In genomic region chr3:17585561-17586325, GRCh38 we compare ENCODE assay signal across 20 cellular contexts.
A peak's percentile ranks its signal among the peaks of the same experiment; 100 is the strongest.
DNase-seq lines count a peak whose midpoint lies in the region; ATAC-seq, FAIRE-seq and TF ChIP-seq lines count a peak whose summit lies in the region.
"Had no signal": no experiment of that assay in that cellular context is flagged by ENCODE, and none has a peak within 500 bp of the region (broad histone marks: within the 10 kb centered on the region; RNA-seq: fewer than 3 reads in every experiment).

No MANE protein-coding gene starts in this region.

- TF ChIP-seq CTCF in colonic mucosa (IDR thresholded peaks at IDR 0.05): no peak

- H3K4me1 Mint-ChIP-seq in memory B cell: peaks cover 25% of the 10 kb centered on the region

- H3K4me1 ChIP-seq in colonic mucosa (no peaks in the 10 kb centered on the region), small intestine (ENCODE audit: control insufficient read depth in 2 of 2, insufficient read depth in 1 of 2, low read depth in 1 of 2, low read length in 1 of 2) (no peaks in the 10 kb centered on the region)
- H3K4me1 ChIP-seq: prostate gland had no signal

- no peak overlapping the region for H3K4me3 Mint-ChIP-seq in memory B cell
- H3K4me3 Mint-ChIP-seq: activated naive CD8-positive, alpha-beta T cell treated with anti-CD3 and anti-CD28 coated beads for 36 hours; IgD-negative memory B cell; T-helper 1 cell treated with Interleukin-12 subunit alpha and Interleukin-12 subunit beta and Interleukin-4 antibody, amounts not matched to agents 30 μg/mL and 1 μg/mL, for 36 hours had no signal

- H3K27me3 ChIP-seq in colonic mucosa (no peaks in the 10 kb centered on the region), small intestine (ENCODE audit: control insufficient read depth in 2 of 2, insufficient read depth in 2 of 2, low read length in 2 of 2) (no peaks in the 10 kb centered on the region)
- H3K27me3 ChIP-seq: BLaER1 treated with 17β-estradiol and CSF1 and Interleukin-3, amounts not matched to agents 10 nM and 100 nM; brain microvascular endothelial cell had no signal

- H3K27ac ChIP-seq in colonic mucosa (peak overlapping the region; percentile 18), small intestine (ENCODE audit: low read depth in 1 of 2, low read length in 1 of 2) (no peak overlapping the region)
- H3K27ac ChIP-seq: 22Rv1; BLaER1 treated with 17β-estradiol and CSF1 and Interleukin-3, amounts not matched to agents 10 nM and 100 nM; brain microvascular endothelial cell; prostate gland had no signal

- no peaks in the 10 kb centered on the region for H3K27me3 Mint-ChIP-seq in memory B cell
- H3K27me3 Mint-ChIP-seq: activated naive CD8-positive, alpha-beta T cell treated with anti-CD3 and anti-CD28 coated beads for 36 hours; IgD-negative memory B cell had no signal

- DNase-seq in DMS53 (lab: John Stamatoyannopoulos, UW) (peak; percentile 0), DMS53 treated with DMSO at 0.1 percent for 48 hours (lab: John Stamatoyannopoulos, UW; ENCODE audit: unreplicated experiment) (no peak), colonic mucosa (no peak), memory B cell (ENCODE audit: low spot score in 2 of 2) (no peak), small intestine (peak; percentile 44), NCI-H446 (lab: John Stamatoyannopoulos, UW) (no peak)
- DNase-seq in stimulated activated naive CD4-positive, alpha-beta T cell (lab: John Stamatoyannopoulos, UW): no peak
- DNase-seq: activated CD4-positive, alpha-beta T cell treated with anti-CD3 and anti-CD28 coated beads, Interleukin-2, amount 50 U/mL, for 4 hours; activated naive CD8-positive, alpha-beta T cell treated with anti-CD3 and anti-CD28 coated beads for 36 hours; activated T-cell treated with anti-CD3 and anti-CD28 coated beads, Interleukin-2, amount 50 U/mL, for 48 hours; brain microvascular endothelial cell; NCI-H2081; NCI-H526 treated with DMSO at 0.1 percent for 48 hours; SHP77 treated with DMSO at 0.1 percent for 48 hours had no signal

- ATAC-seq in memory B cell (ENCODE audit: low read depth) (no peak), HG03442 (IDR thresholded peaks at IDR 0.05; ENCODE audit: unreplicated experiment) (no peak)

- intact Hi-C loops in colonic mucosa (cut with DNase I): no loop called here

- H3K9ac ChIP-seq in colonic mucosa (ENCODE audit: low read depth in 2 of 2, low read length in 2 of 2): no peak overlapping the region
- H3K9ac ChIP-seq: BLaER1 treated with 17β-estradiol and CSF1 and Interleukin-3, amounts not matched to agents 10 nM and 100 nM had no signal

- H3K36me3 Mint-ChIP-seq in memory B cell: peaks cover 20% of the 10 kb centered on the region

- H3K9me3 ChIP-seq in colonic mucosa (peaks cover 5% of the 10 kb centered on the region), small intestine (ENCODE audit: control insufficient read depth, low read depth) (no peaks in the 10 kb centered on the region)
- H3K9me3 ChIP-seq: prostate gland had no signal

- WGBS in small intestine, 3 donors: 14 to 53% (median 36%) methylated on average over 2 of the region's 2 CpGs

- peaks cover 4% of the 10 kb centered on the region for H3K9me3 Mint-ChIP-seq in memory B cell

- H3K36me3 ChIP-seq in colonic mucosa (no peaks in the 10 kb centered on the region), small intestine (ENCODE audit: control insufficient read depth in 2 of 2, insufficient read depth in 2 of 2, low read length in 2 of 2) (no peaks in the 10 kb centered on the region)
- H3K36me3 ChIP-seq: brain microvascular endothelial cell, prostate gland had no signal

- FAIRE-seq in small intestine (lab: Jason Lieb, UNC): no peak

- no peak overlapping the region for H3K4me3 ChIP-seq in colonic mucosa
- no peak overlapping the region for H3K4me3 ChIP-seq in small intestine (ENCODE audit: low read depth in 1 of 2, low read length in 2 of 2)
- H3K4me3 ChIP-seq: BLaER1 treated with 17β-estradiol and CSF1 and Interleukin-3, amounts not matched to agents 10 nM and 100 nM; prostate gland had no signal

- peak overlapping the region; percentile 76 for H3K27ac Mint-ChIP-seq in memory B cell
- H3K27ac Mint-ChIP-seq: activated naive CD8-positive, alpha-beta T cell treated with anti-CD3 and anti-CD28 coated beads for 36 hours; IgD-negative memory B cell; T-helper 1 cell treated with Interleukin-12 subunit alpha and Interleukin-12 subunit beta and Interleukin-4 antibody, amounts not matched to agents 30 μg/mL and 1 μg/mL, for 36 hours had no signal

Comparison
In these comparisons a context has a peak if more than half of its experiments do, and no peak if none do; other contexts are left out.
1. DNase-seq: peak in DMS53 (single experiment) and small intestine (single experiment); none in DMS53 treated with DMSO at 0.1 percent for 48 hours (single experiment), colonic mucosa (single experiment), memory B cell (0 of 2), NCI-H446 (0 of 2) and stimulated activated naive CD4-positive, alpha-beta T cell (0 of 6).